Comparison of ENCODE assay signal across 16 cellular contexts in the genomic region with DNA sequence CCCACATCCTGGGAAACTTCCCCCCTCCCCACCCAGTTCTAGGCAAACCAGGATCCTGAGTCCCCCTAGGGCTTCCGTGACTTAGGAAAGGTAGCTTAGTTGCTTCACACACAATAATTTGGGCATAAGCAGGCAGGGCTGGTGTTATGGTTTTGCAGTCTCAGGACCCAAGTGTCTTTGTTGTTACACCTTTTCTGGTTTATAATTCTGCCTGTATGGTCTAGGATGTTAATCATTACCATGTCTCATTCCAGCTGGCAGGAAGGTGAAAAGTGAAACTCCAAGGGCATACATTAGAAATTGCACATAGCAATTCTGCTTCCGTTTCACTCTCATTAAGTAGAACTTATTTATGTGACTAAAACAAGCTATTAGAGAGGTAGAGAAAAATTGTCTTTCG. TPM values are rescaled to one million over a fixed set of nuclear protein-coding genes. Genes with fewer than 3 reads are reported as not detected.
DNase-seq lines count a peak whose midpoint lies in the region; ATAC-seq and TF ChIP-seq lines count a peak whose summit lies in the region.
"Had no signal": no experiment of that assay in that cellular context is flagged by ENCODE, and none has a peak within 500 bp of the region (broad histone marks: within the 10 kb centered on the region; RNA-seq: fewer than 3 reads in every experiment).

No MANE protein-coding gene starts in this region.

- H3K27me3 ChIP-seq in Peyer's patch: no peaks in the 10 kb centered on the region
- no peaks in the 10 kb centered on the region for H3K27me3 ChIP-seq in mucosa of rectum (ENCODE audit: control insufficient read depth in 2 of 2, insufficient read depth in 2 of 2, low read length in 2 of 2)
- no peaks in the 10 kb centered on the region for H3K27me3 ChIP-seq in right atrium auricular region

- TF ChIP-seq CTCF in Peyer's patch (IDR thresholded peaks at IDR 0.05) (no peak), right atrium auricular region (IDR thresholded peaks at IDR 0.05) (no peak)

- H3K4me1 ChIP-seq in Peyer's patch (peaks cover 0 to 24% (median 0%) of the 10 kb centered on the region in 4 donors), mucosa of rectum (ENCODE audit: control insufficient read depth in 2 of 2, insufficient read depth in 2 of 2, low read length in 2 of 2) (peaks cover 0 to 7% of the 10 kb centered on the region in 2 donors), right atrium auricular region (no peaks in the 10 kb centered on the region)
- H3K4me1 ChIP-seq: heart left ventricle had no signal

- peak in 1 of 2 donors; percentile 32 for TF ChIP-seq POLR2A in Peyer's patch (IDR thresholded peaks at IDR 0.05)

- peak overlapping the region; percentile 56 to 58 for H3K9ac ChIP-seq in mucosa of rectum (ENCODE audit: low read depth in 1 of 2, low read length in 2 of 2)

- H3K4me3 ChIP-seq in Peyer's patch (peak overlapping the region in 2 of 4 donors; percentile 40 to 52), mucosa of rectum (ENCODE audit: low read length in 2 of 2) (peak overlapping the region; percentile 26 to 72), right atrium auricular region (no peak overlapping the region)
- H3K4me3 ChIP-seq: heart left ventricle, SK-N-MC had no signal

- DNase-seq in Peyer's patch: no peak
- DNase-seq in right atrium auricular region (ENCODE audit: low spot score): no peak
- no peak for DNase-seq in cardiac septum (ENCODE audit: low spot score)
- no peak for DNase-seq in SK-N-DZ (ENCODE audit: low spot score)
- no peak for DNase-seq in putamen (ENCODE audit: low spot score)
- DNase-seq: activated CD4-positive, alpha-beta T cell treated with anti-CD3 and anti-CD28 coated beads for 4 hours; CD4-positive, alpha-beta T cell; HCEC 1CT; heart left ventricle; naive B cell had no signal

- ATAC-seq in GM18861 (IDR thresholded peaks at IDR 0.05; ENCODE audit: unreplicated experiment): peak; percentile 72
- ATAC-seq in HG02981 (IDR thresholded peaks at IDR 0.05; ENCODE audit: unreplicated experiment): peak; percentile 79
- ATAC-seq: activated naive CD4-positive, alpha-beta T cell treated with anti-CD3 and anti-CD28 coated beads, Interleukin-2, amount 50 U/mL, for 72 hours; heart left ventricle had no signal

- H3K27ac ChIP-seq in Peyer's patch: peak overlapping the region in 3 of 4 donors; percentile 65 to 93 (median 82)
- H3K27ac ChIP-seq in mucosa of rectum (ENCODE audit: low read depth in 2 of 2, low read length in 2 of 2): peak overlapping the region; percentile 86 to 89
- no peak overlapping the region for H3K27ac ChIP-seq in right atrium auricular region
- H3K27ac ChIP-seq: heart left ventricle, SK-N-MC had no signal

- no peaks in the 10 kb centered on the region for H3K9me3 ChIP-seq in Peyer's patch
- no peaks in the 10 kb centered on the region for H3K9me3 ChIP-seq in mucosa of rectum (ENCODE audit: control insufficient read depth in 2 of 2, low read length in 2 of 2)
- no peaks in the 10 kb centered on the region for H3K9me3 ChIP-seq in right atrium auricular region
- H3K9me3 ChIP-seq: heart left ventricle had no signal

- H3K36me3 ChIP-seq in Peyer's patch (no peaks in the 10 kb centered on the region), mucosa of rectum (ENCODE audit: control insufficient read depth in 2 of 2, insufficient read depth in 2 of 2, low read length in 2 of 2) (no peaks in the 10 kb centered on the region), right atrium auricular region (no peaks in the 10 kb centered on the region)
- H3K36me3 ChIP-seq: heart left ventricle had no signal

- intact Hi-C loops in cardiac septum (cut with DNase I): no loop called here

RNA-seq across cellular contexts. Expression of a gene that starts 16.8 kb away (rescaled TPM):
- total RNA-seq in Peyer's patch (10 to 100 TPM; 25.6 to 78.0 (median 60.0) TPM), right atrium auricular region (under 1 TPM in 1 of 2 donors, not detected in 1; 0.11 TPM), cardiac septum (0.32 TPM)
- polyA plus RNA-seq in SK-N-DZ (2014; cell fraction: cytosol; rRNA removed): 0.22 and 0.58 TPM in 2 replicates
- polyA plus RNA-seq in SK-N-DZ (2014; cell fraction: nucleus; rRNA removed): 0.13 and 0.18 TPM in 2 replicates
- total RNA-seq: dermis microvascular lymphatic vessel endothelial cell had no signal

Comparison
In these comparisons a context has a peak if more than half of its experiments do, and no peak if none do; other contexts are left out.
1. H3K27ac ChIP-seq: peak in Peyer's patch (3 of 4) and mucosa of rectum (2 of 2); none in right atrium auricular region (0 of 2).
2. H3K4me3 ChIP-seq: peak in mucosa of rectum (2 of 2); none in right atrium auricular region (0 of 2).
3. RNA of a gene that starts 16.8 kb away (total RNA-seq): 25.6 to 78.0 TPM in Peyer's patch; 0.32 TPM in cardiac septum (single experiment) and 0.11 TPM in right atrium auricular region; every median in the first group is over 10 times any median in the second.